In the genomic region with DNA sequence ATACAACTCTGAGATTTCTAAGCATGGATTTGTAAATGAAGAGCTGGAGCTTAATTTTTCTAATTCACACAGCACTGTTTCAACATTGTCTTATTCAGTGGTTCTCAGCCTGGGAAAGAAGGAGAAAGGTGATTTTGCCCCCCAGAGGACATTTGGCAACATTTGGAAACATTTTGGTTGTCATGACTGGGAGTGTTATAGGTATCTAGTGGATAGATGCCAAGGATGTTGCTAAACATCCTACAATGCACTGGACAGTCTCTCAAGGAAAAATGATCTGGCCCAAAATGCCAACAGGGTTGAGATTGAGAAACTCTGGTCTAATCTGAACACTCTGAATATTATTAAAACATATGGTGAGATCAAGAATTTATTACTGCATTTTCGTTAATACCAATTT, we compare ENCODE assay signal across 23 cellular contexts. TPM values are rescaled to one million over a fixed set of nuclear protein-coding genes. Genes with fewer than 3 reads are reported as not detected.
DNase-seq lines count a peak whose midpoint lies in the region; ATAC-seq and TF ChIP-seq lines count a peak whose summit lies in the region.
"Had no signal": no experiment of that assay in that cellular context is flagged by ENCODE, and none has a peak within 500 bp of the region (broad histone marks: within the 10 kb centered on the region; RNA-seq: fewer than 3 reads in every experiment).

No MANE protein-coding gene starts in this region.

- 64% methylated on average over 1 of the region's 1 CpG for WGBS in SK-N-SH (ENCODE audit: low lambda C conversion rate)
- 94 to 100% methylated on average over 1 of the region's 1 CpG for WGBS in thyroid gland, 2 donors

- H3K27ac ChIP-seq in SK-N-SH (ENCODE audit: low read depth in 2 of 2, low read length in 1 of 2) = no peak overlapping the region
- H3K27ac ChIP-seq in SK-N-MC = peak overlapping the region; percentile 76
- H3K27ac ChIP-seq in thyroid gland = peak overlapping the region; percentile 1 to 49 (median 49)
- H3K27ac ChIP-seq: 22Rv1, C4-2B had no signal

- H3K9ac ChIP-seq in SK-N-SH (no peak overlapping the region), SK-N-MC (ENCODE audit: insufficient read length) (peak overlapping the region; percentile 25)

- DNase-seq in SK-N-SH (no peak), SK-N-MC (ENCODE audit: low read depth, low spot score) (no peak), fibroblast of the conjunctiva (ENCODE audit: low read depth) (peak; percentile 31), thyroid gland (no peak), RKO (ENCODE audit: low spot score) (no peak), SKM-1 treated with dmso at 0.1 percent for 144 hours (lab: John Stamatoyannopoulos, UW; ENCODE audit: unreplicated experiment) (no peak)
- DNase-seq in natural killer cell treated with Interleukin-12 subunit alpha and Interleukin-12 subunit beta and Interleukin-15 and Interleukin-18, amount 100 ng/mL, for 72 hours (ENCODE audit: low spot score) = no peak
- DNase-seq: activated CD4-positive, alpha-beta T cell treated with anti-CD3 and anti-CD28 coated beads, Interleukin-2, amount 50 U/mL, for 1 hour; DMS 273 treated with DMSO at 0.1 percent for 48 hours; dorsolateral prefrontal cortex; hippocampal formation; Kasumi-1; kidney glomerular epithelial cell; NCI-H1417; NCI-H2171 treated with DMSO at 0.1 percent for 48 hours; NCI-H748 treated with DMSO at 0.1 percent for 48 hours; T-cell had no signal

- H3K27ac Mint-ChIP-seq in natural killer cell treated with Interleukin-12 subunit alpha and Interleukin-12 subunit beta and Interleukin-15 and Interleukin-18, amount 100 ng/mL, for 72 hours = no peak overlapping the region
- H3K27ac Mint-ChIP-seq: activated naive CD4-positive, alpha-beta T cell treated with anti-CD3 and anti-CD28 coated beads, Interleukin-2, amount 50 U/mL, for 24 hours; brain; T-cell had no signal

- ATAC-seq in SK-N-SH treated with all-trans-retinoic acid at 6 μM for 48 hours = no peak
- no peak for ATAC-seq in natural killer cell treated with Interleukin-12 subunit alpha and Interleukin-12 subunit beta and Interleukin-15 and Interleukin-18, amount 100 ng/mL, for 72 hours
- ATAC-seq: esophagus mucosa, T-cell had no signal

- H3K4me3 ChIP-seq in SK-N-SH (ENCODE audit: low read depth in 2 of 2, low read length in 1 of 2) = no peak overlapping the region
- no peak overlapping the region for H3K4me3 ChIP-seq in SK-N-MC
- no peak overlapping the region for H3K4me3 ChIP-seq in thyroid gland (replicated peaks in 1 of 3)
- H3K4me3 ChIP-seq: dorsolateral prefrontal cortex had no signal

- H3K4me1 ChIP-seq in SK-N-SH (ENCODE audit: control insufficient read depth in 1 of 2, insufficient read depth in 2 of 2, low read depth in 1 of 2, low read length in 1 of 2) (peaks cover 0 to 25% of the 10 kb centered on the region in 2 experiments; a peak in 3 of 4 replicates), thyroid gland (peaks cover 11 to 17% of the 10 kb centered on the region in 2 donors)

- no peaks in the 10 kb centered on the region for H3K36me3 Mint-ChIP-seq in natural killer cell treated with Interleukin-12 subunit alpha and Interleukin-12 subunit beta and Interleukin-15 and Interleukin-18, amount 100 ng/mL, for 72 hours
- H3K36me3 Mint-ChIP-seq: activated naive CD4-positive, alpha-beta T cell treated with anti-CD3 and anti-CD28 coated beads, Interleukin-2, amount 50 U/mL, for 24 hours; brain; T-cell had no signal

- no peak for TF ChIP-seq POLR2A in thyroid gland (IDR thresholded peaks at IDR 0.05)

- H3K27me3 Mint-ChIP-seq in natural killer cell treated with Interleukin-12 subunit alpha and Interleukin-12 subunit beta and Interleukin-15 and Interleukin-18, amount 100 ng/mL, for 72 hours = peaks cover 33 to 39% of the 10 kb centered on the region in 2 donors

- H3K4me2 ChIP-seq in SK-N-SH = no peak overlapping the region

- peaks cover 11% of the 10 kb centered on the region for H3K79me2 ChIP-seq in SK-N-SH (ENCODE audit: insufficient read depth)

- H3K27me3 ChIP-seq in SK-N-SH (ENCODE audit: insufficient read depth) = no peaks in the 10 kb centered on the region
- H3K27me3 ChIP-seq in thyroid gland = no peaks in the 10 kb centered on the region

- no peaks in the 10 kb centered on the region for H3K36me3 ChIP-seq in SK-N-SH (replicated peaks in 1 of 2; ENCODE audit: control insufficient read depth in 1 of 2, insufficient read depth in 2 of 2, low read length in 1 of 2)
- peaks cover under 1% of the 10 kb centered on the region; the same call in 1 of the 2 replicates for H3K36me3 ChIP-seq in SK-N-MC (ENCODE audit: insufficient read depth, low read length)
- no peaks in the 10 kb centered on the region for H3K36me3 ChIP-seq in thyroid gland

- H3K4me3 Mint-ChIP-seq in natural killer cell treated with Interleukin-12 subunit alpha and Interleukin-12 subunit beta and Interleukin-15 and Interleukin-18, amount 100 ng/mL, for 72 hours = no peak overlapping the region
- H3K4me3 Mint-ChIP-seq: activated naive CD4-positive, alpha-beta T cell treated with anti-CD3 and anti-CD28 coated beads, Interleukin-2, amount 50 U/mL, for 24 hours; brain; T-cell had no signal

- peaks cover 8 to 12% of the 10 kb centered on the region in 2 donors for H3K4me1 Mint-ChIP-seq in natural killer cell treated with Interleukin-12 subunit alpha and Interleukin-12 subunit beta and Interleukin-15 and Interleukin-18, amount 100 ng/mL, for 72 hours (ENCODE audit: low read depth in 2 of 2)

- H3K9me3 ChIP-seq in SK-N-SH = no peaks in the 10 kb centered on the region
- H3K9me3 ChIP-seq in SK-N-MC (ENCODE audit: low read depth, low read length) = no peaks in the 10 kb centered on the region; the same call in 1 of the 2 replicates
- H3K9me3 ChIP-seq in thyroid gland = no peaks in the 10 kb centered on the region

- peaks cover 22% of the 10 kb centered on the region for H3F3A ChIP-seq in SK-N-SH (replicated peaks; ENCODE audit: insufficient read depth)

- CTCF ChIA-PET in SK-N-SH (lab: Yijun Ruan, JAX) = interaction anchor here (1.0 to 1.2 kb wide), 2 partner anchors 30 to 315 kb away, joined by 3 to 4 read pairs; no protein-coding TSS in a partner anchor

- intact Hi-C loops in thyroid gland (cut with DNase I) = no loop called here

- no peak for TF ChIP-seq EP300 in SK-N-SH (IDR thresholded peaks at IDR 0.05; ENCODE audit: borderline replicate concordance in 1 of 2, low read depth in 1 of 2, low read length in 1 of 2)

- H3K9me3 Mint-ChIP-seq in natural killer cell treated with Interleukin-12 subunit alpha and Interleukin-12 subunit beta and Interleukin-15 and Interleukin-18, amount 100 ng/mL, for 72 hours = no peaks in the 10 kb centered on the region
- H3K9me3 Mint-ChIP-seq: activated naive CD4-positive, alpha-beta T cell treated with anti-CD3 and anti-CD28 coated beads, Interleukin-2, amount 50 U/mL, for 24 hours had no signal

- POLR2A ChIA-PET in SK-N-SH (lab: Yijun Ruan, JAX) = no interaction called here

- no peak for TF ChIP-seq CTCF in SK-N-SH (IDR thresholded peaks at IDR 0.05)
- no peak for TF ChIP-seq CTCF in thyroid gland (IDR thresholded peaks at IDR 0.05)

- no peaks in the 10 kb centered on the region for H3K9me2 ChIP-seq in SK-N-SH

- TF ChIP-seq RAD21 in SK-N-SH (IDR thresholded peaks at IDR 0.05; ENCODE audit: low read length) = no peak

- H2AFZ ChIP-seq in SK-N-SH (ENCODE audit: low read depth) = no peak overlapping the region

- H4K20me1 ChIP-seq in SK-N-SH (ENCODE audit: insufficient read depth) = no peaks in the 10 kb centered on the region

TF ChIP-seq in SK-N-SH, 30 proteins besides CTCF, POLR2A, EP300 and RAD21:
- TF ChIP-seq NFIC (IDR thresholded peaks at IDR 0.05; ENCODE audit: borderline replicate concordance) (peak; percentile 30; the same call in 1 of the 2 replicates), YY1 (IDR thresholded peaks at IDR 0.05; ENCODE audit: low read depth) (no peak), GATA2 (CRISPR knock-in tag; IDR thresholded peaks at IDR 0.05) (no peak), TCF12 (IDR thresholded peaks at IDR 0.05) (0 out of 2 replicates have a peak, but pooled peaks have one; percentile 15)
- TF ChIP-seq, protein P1, sequence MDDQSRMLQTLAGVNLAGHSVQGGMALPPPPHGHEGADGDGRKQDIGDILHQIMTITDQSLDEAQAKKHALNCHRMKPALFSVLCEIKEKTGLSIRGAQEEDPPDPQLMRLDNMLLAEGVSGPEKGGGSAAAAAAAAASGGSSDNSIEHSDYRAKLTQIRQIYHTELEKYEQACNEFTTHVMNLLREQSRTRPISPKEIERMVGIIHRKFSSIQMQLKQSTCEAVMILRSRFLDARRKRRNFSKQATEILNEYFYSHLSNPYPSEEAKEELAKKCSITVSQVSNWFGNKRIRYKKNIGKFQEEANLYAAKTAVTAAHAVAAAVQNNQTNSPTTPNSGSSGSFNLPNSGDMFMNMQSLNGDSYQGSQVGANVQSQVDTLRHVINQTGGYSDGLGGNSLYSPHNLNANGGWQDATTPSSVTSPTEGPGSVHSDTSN (IDR thresholded peaks at IDR 0.05) = 0 out of 2 replicates have a peak, but pooled peaks have one; percentile 17

TF ChIP-seq in SK-N-SH treated with all-trans-retinoic acid at 6 μM for 48 hours, 23 proteins besides CTCF, POLR2A, EP300 and RAD21 (continues in another document):
- no peak for TF ChIP-seq TCF4 (CRISPR knock-in tag; IDR thresholded peaks at IDR 0.05; ENCODE audit: borderline replicate concordance)
- TF ChIP-seq PPARA (CRISPR knock-in tag; IDR thresholded peaks at IDR 0.05; ENCODE audit: borderline replicate concordance) = no peak
- no peak for TF ChIP-seq ZC3H10 (CRISPR knock-in tag; IDR thresholded peaks at IDR 0.05)
- TF ChIP-seq, protein P2, sequence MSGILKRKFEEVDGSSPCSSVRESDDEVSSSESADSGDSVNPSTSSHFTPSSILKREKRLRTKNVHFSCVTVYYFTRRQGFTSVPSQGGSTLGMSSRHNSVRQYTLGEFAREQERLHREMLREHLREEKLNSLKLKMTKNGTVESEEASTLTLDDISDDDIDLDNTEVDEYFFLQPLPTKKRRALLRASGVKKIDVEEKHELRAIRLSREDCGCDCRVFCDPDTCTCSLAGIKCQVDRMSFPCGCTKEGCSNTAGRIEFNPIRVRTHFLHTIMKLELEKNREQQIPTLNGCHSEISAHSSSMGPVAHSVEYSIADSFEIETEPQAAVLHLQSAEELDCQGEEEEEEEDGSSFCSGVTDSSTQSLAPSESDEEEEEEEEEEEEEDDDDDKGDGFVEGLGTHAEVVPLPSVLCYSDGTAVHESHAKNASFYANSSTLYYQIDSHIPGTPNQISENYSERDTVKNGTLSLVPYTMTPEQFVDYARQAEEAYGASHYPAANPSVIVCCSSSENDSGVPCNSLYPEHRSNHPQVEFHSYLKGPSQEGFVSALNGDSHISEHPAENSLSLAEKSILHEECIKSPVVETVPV (CRISPR knock-in tag; IDR thresholded peaks at IDR 0.05) = no peak

RNA-seq across cellular contexts. Expression of a gene that starts 3.8 kb away (rescaled TPM):
- polyA plus RNA-seq in SK-N-SH (2012; rRNA removed) = 182 and 265 TPM in 2 replicates
- polyA plus RNA-seq in SK-N-SH (2012; cell fraction: cytosol; rRNA removed) = 265 and 285 TPM in 2 replicates
- 58.7 and 83.4 TPM in 2 replicates for polyA plus RNA-seq in SK-N-SH (2012; cell fraction: nucleus; rRNA removed)
- 100 to 1,000 TPM; 210 to 331 (median 239) TPM for total RNA-seq in thyroid gland
- total RNA-seq in natural killer cell treated with Interleukin-12 subunit alpha and Interleukin-12 subunit beta and Interleukin-15 and Interleukin-18, amount 100 ng/mL, for 72 hours = not detected

RNA-seq across cellular contexts. Expression of a gene that starts 29.1 kb away (rescaled TPM):
- 968 and 1,061 TPM in 2 replicates for polyA plus RNA-seq in SK-N-SH (2012; rRNA removed)
- 882 and 1,015 TPM in 2 replicates for polyA plus RNA-seq in SK-N-SH (2012; cell fraction: cytosol; rRNA removed)
- 515 and 554 TPM in 2 replicates for polyA plus RNA-seq in SK-N-SH (2012; cell fraction: nucleus; rRNA removed)
- 100 to 1,000 TPM; 301 to 490 (median 321) TPM for total RNA-seq in thyroid gland
- not detected for total RNA-seq in natural killer cell treated with Interleukin-12 subunit alpha and Interleukin-12 subunit beta and Interleukin-15 and Interleukin-18, amount 100 ng/mL, for 72 hours

Comparison
In these comparisons a context has a peak if more than half of its experiments do, and no peak if none do; other contexts are left out.
1. H3K27ac ChIP-seq: peak in SK-N-MC (single experiment) and thyroid gland (3 of 3); none in SK-N-SH (0 of 2).
2. RNA of a gene that starts 3.8 kb away (total RNA-seq): 210 to 331 TPM in thyroid gland; not detected in natural killer cell treated with Interleukin-12 subunit alpha and Interleukin-12 subunit beta and Interleukin-15 and Interleukin-18, amount 100 ng/mL, for 72 hours; every median in the first group is over 100 times any median in the second.
3. RNA of a gene that starts 29.1 kb away (total RNA-seq): 301 to 490 TPM in thyroid gland; not detected in natural killer cell treated with Interleukin-12 subunit alpha and Interleukin-12 subunit beta and Interleukin-15 and Interleukin-18, amount 100 ng/mL, for 72 hours; every median in the first group is over 100 times any median in the second.